Comparison of ENCODE assay signal across 8 cellular contexts in genomic region chr9:132162764-132163456, GRCh38. TPM values are rescaled to one million over a fixed set of nuclear protein-coding genes. Genes with fewer than 3 reads are reported as not detected.
DNase-seq lines count a peak whose midpoint lies in the region; TF ChIP-seq lines count a peak whose summit lies in the region.

No MANE protein-coding gene starts in this region.

- intact Hi-C loops in ascending aorta (cut with DNase I), result no loop called here

- POLR2A ChIA-PET in activated CD4-positive, alpha-beta T cell treated with anti-CD3 and anti-CD28 coated beads, Interleukin-2, amount 10 ng/mL, durations not matched to agents 7 days and 5 days (lab: Charles Lee), result no interaction called here

- no peaks in the 10 kb centered on the region for H3K9me3 Mint-ChIP-seq in activated CD4-positive, alpha-beta T cell treated with anti-CD3 and anti-CD28 coated beads, Interleukin-2, amount 10 ng/mL, durations not matched to agents 7 days and 5 days

- H3K36me3 ChIP-seq in ascending aorta, result no peaks in the 10 kb centered on the region
- no peaks in the 10 kb centered on the region for H3K36me3 ChIP-seq in suprapubic skin

- peaks cover 67% of the 10 kb centered on the region for H3K27me3 Mint-ChIP-seq in activated CD4-positive, alpha-beta T cell treated with anti-CD3 and anti-CD28 coated beads, Interleukin-2, amount 10 ng/mL, durations not matched to agents 7 days and 5 days

- DNase-seq in activated CD4-positive, alpha-beta T cell treated with anti-CD3 and anti-CD28 coated beads, Interleukin-2, amount 10 ng/mL, durations not matched to agents 7 days and 5 days, result no peak
- DNase-seq in activated CD4-positive, alpha-beta T cell treated with anti-CD3 and anti-CD28 coated beads for 48 hours, result no peak
- DNase-seq in ascending aorta (ENCODE audit: low spot score in 2 of 2) (no peak), left kidney (ENCODE audit: low read depth, low spot score) (peak; percentile 45), suprapubic skin (ENCODE audit: low spot score in 2 of 2) (no peak), KBM-7 (no peak), SKM-1 (lab: John Stamatoyannopoulos, UW; ENCODE audit: unreplicated experiment) (no peak), putamen (ENCODE audit: low spot score) (no peak)

- TF ChIP-seq POLR2A in suprapubic skin (IDR thresholded peaks at IDR 0.05), result no peak

- H3K4me1 Mint-ChIP-seq in activated CD4-positive, alpha-beta T cell treated with anti-CD3 and anti-CD28 coated beads, Interleukin-2, amount 10 ng/mL, durations not matched to agents 7 days and 5 days, result peaks cover 13% of the 10 kb centered on the region

- TF ChIP-seq CTCF in ascending aorta (IDR thresholded peaks at IDR 0.05) (no peak), suprapubic skin (IDR thresholded peaks at IDR 0.05) (no peak)

- H3K36me3 Mint-ChIP-seq in activated CD4-positive, alpha-beta T cell treated with anti-CD3 and anti-CD28 coated beads, Interleukin-2, amount 10 ng/mL, durations not matched to agents 7 days and 5 days (ENCODE audit: low read depth), result peaks cover 1% of the 10 kb centered on the region

- peaks cover 17% of the 10 kb centered on the region for H3K27me3 ChIP-seq in ascending aorta
- H3K27me3 ChIP-seq in suprapubic skin, result peaks cover 96% of the 10 kb centered on the region

- in situ Hi-C loops in KBM-7 (cut with MboI; ENCODE audit: low pct_unique_long_range_greater_than_20kb, low sequenced_read_pairs), result no loop called here

- H3K9me3 ChIP-seq in ascending aorta, result no peaks in the 10 kb centered on the region
- H3K9me3 ChIP-seq in suprapubic skin, result no peaks in the 10 kb centered on the region

- H3K4me1 ChIP-seq in ascending aorta (peaks cover 16 to 24% of the 10 kb centered on the region in 2 donors), suprapubic skin (peaks cover 45% of the 10 kb centered on the region)

- WGBS in suprapubic skin, result 0% methylated on average over 16 of the region's 74 CpGs

- peak overlapping the region; percentile 83 for H3K4me3 Mint-ChIP-seq in activated CD4-positive, alpha-beta T cell treated with anti-CD3 and anti-CD28 coated beads, Interleukin-2, amount 10 ng/mL, durations not matched to agents 7 days and 5 days

- H3K27ac Mint-ChIP-seq in activated CD4-positive, alpha-beta T cell treated with anti-CD3 and anti-CD28 coated beads, Interleukin-2, amount 10 ng/mL, durations not matched to agents 7 days and 5 days, result no peak overlapping the region

- CTCF ChIA-PET in activated CD4-positive, alpha-beta T cell treated with anti-CD3 and anti-CD28 coated beads, Interleukin-2, amount 10 ng/mL, durations not matched to agents 7 days and 5 days (lab: Charles Lee), result interaction anchor here (0.5 to 1.0 kb wide), 4 partner anchors 11 to 590 kb away, joined by 3 to 4 read pairs (median 3); no protein-coding TSS in a partner anchor

- no peak for TF ChIP-seq EP300 in suprapubic skin (IDR thresholded peaks at IDR 0.05)

- peak overlapping the region; percentile 68 to 82 for H3K4me3 ChIP-seq in ascending aorta
- H3K4me3 ChIP-seq in suprapubic skin, result peak overlapping the region; percentile 75

- no peak overlapping the region for H3K27ac ChIP-seq in ascending aorta
- no peak overlapping the region for H3K27ac ChIP-seq in suprapubic skin

RNA-seq across cellular contexts. Expression of gene NTNG2, which starts 1.1 kb away (rescaled TPM):
- total RNA-seq in activated CD4-positive, alpha-beta T cell treated with anti-CD3 and anti-CD28 coated beads, Interleukin-2, amount 10 ng/mL, durations not matched to agents 7 days and 5 days, result 1 to 10 TPM; 5.4 to 6.6 TPM
- total RNA-seq in ascending aorta (5.9 TPM), suprapubic skin (under 1 TPM; 0.08 to 0.80 (median 0.37) TPM)
